16 cellular contexts compared by ENCODE assay signal in genomic region chr2:177363332-177363731, GRCh38. TPM values are rescaled to one million over a fixed set of nuclear protein-coding genes. Genes with fewer than 3 reads are reported as not detected.
DNase-seq lines count a peak whose midpoint lies in the region; ATAC-seq, FAIRE-seq and TF ChIP-seq lines count a peak whose summit lies in the region.
"Had no signal": no experiment of that assay in that cellular context is flagged by ENCODE, and none has a peak within 500 bp of the region (broad histone marks: within the 10 kb centered on the region; RNA-seq: fewer than 3 reads in every experiment).

No MANE protein-coding gene starts in this region.

- TF ChIP-seq CTCF in HEK293 (tag by site-specific recombination; IDR thresholded peaks at IDR 0.05) (no peak), bronchial epithelial cell (IDR thresholded peaks at IDR 0.05; ENCODE audit: insufficient read depth, low read length, severe bottlenecking) (no peak), upper lobe of right lung (IDR thresholded peaks at IDR 0.05) (no peak), sigmoid colon (IDR thresholded peaks at IDR 0.05) (no peak), H9 (conservative IDR thresholded peaks at IDR 0.05) (no peak)

- H3K4me1 ChIP-seq in HEK293 (ENCODE audit: control insufficient read depth, insufficient read depth, low read length) = no peaks in the 10 kb centered on the region
- peaks cover 0 to 8% of the 10 kb centered on the region in 2 donors for H3K4me1 ChIP-seq in neuronal stem cell (ENCODE audit: control insufficient read depth in 2 of 2, insufficient read depth in 1 of 2, low read depth in 1 of 2, low read length in 2 of 2)
- H3K4me1 ChIP-seq in upper lobe of right lung = no peaks in the 10 kb centered on the region
- H3K4me1 ChIP-seq in sigmoid colon = peaks cover 0 to 14% (median 7%) of the 10 kb centered on the region in 4 donors
- no peaks in the 10 kb centered on the region for H3K4me1 ChIP-seq in H9 (ENCODE audit: insufficient read depth, low read length)

- H3K79me1 ChIP-seq in neuronal stem cell (ENCODE audit: low read depth, low read length) = no peaks in the 10 kb centered on the region
- H3K79me1 ChIP-seq in H9 (ENCODE audit: insufficient read depth, low read depth, low read length, poor library complexity, severe bottlenecking) = no peaks in the 10 kb centered on the region

- peaks cover 3 to 4% of the 10 kb centered on the region in 2 experiments; a peak in 3 of 5 replicates for H3K9me3 Mint-ChIP-seq in H9
- H3K9me3 Mint-ChIP-seq: CD4-positive, alpha-beta T cell had no signal

- H3K4me3 Mint-ChIP-seq in H9 = no peak overlapping the region
- H3K4me3 Mint-ChIP-seq: CD4-positive, alpha-beta T cell had no signal

- H2BK5ac ChIP-seq in neuronal stem cell (ENCODE audit: low read length) (no peak overlapping the region), H9 (ENCODE audit: insufficient read length, low read length) (no peak overlapping the region)

- H3K14ac ChIP-seq in neuronal stem cell (ENCODE audit: low read length) (no peak overlapping the region), H9 (ENCODE audit: insufficient read depth, low read length) (no peak overlapping the region)

- no CpG with 5 or more reads among the region's 7 CpGs for WGBS in neuronal stem cell (ENCODE audit: extremely low coverage in 2 of 2, insufficient read length in 2 of 2, insufficient replicate concordance in 1 of 2), 2 donors
- WGBS in sigmoid colon, 2 donors = 95 to 96% methylated on average over 7 of the region's 7 CpGs
- no CpG with 5 or more reads among the region's 7 CpGs for WGBS in H9 (ENCODE audit: extremely low coverage, insufficient read length, low lambda C conversion rate)

- no peaks in the 10 kb centered on the region for H3K36me3 Mint-ChIP-seq in H9 (ENCODE audit: insufficient read depth in 1 of 3, low read depth in 3 of 3)

- H2BK120ac ChIP-seq in neuronal stem cell (ENCODE audit: low read depth, low read length) (no peak overlapping the region), H9 (ENCODE audit: low read depth, low read length, poor library complexity, severe bottlenecking) (no peak overlapping the region)

- H3K18ac ChIP-seq in neuronal stem cell (ENCODE audit: low read length) (peak overlapping the region; percentile 21), H9 (ENCODE audit: insufficient read length, low read depth, low read length) (no peak overlapping the region)

- CTCF ChIA-PET in HEK293 (lab: Yijun Ruan, JAX) = no interaction called here

- H3K4me3 ChIP-seq in HEK293 (ENCODE audit: low read depth, low read length) (no peak overlapping the region), bronchial epithelial cell (ENCODE audit: low read depth, low read length) (no peak overlapping the region), neuronal stem cell (ENCODE audit: low read length in 2 of 2) (no peak overlapping the region), upper lobe of right lung (no peak overlapping the region), sigmoid colon (no peak overlapping the region)
- H3K4me3 ChIP-seq: GM12878 had no signal

- H3K27me3 Mint-ChIP-seq in H9 (ENCODE audit: low read depth) = peaks cover 3% of the 10 kb centered on the region; the same call in 1 of the 2 replicates
- H3K27me3 Mint-ChIP-seq: CD4-positive, alpha-beta T cell had no signal

- TF ChIP-seq POLR2A in sigmoid colon (IDR thresholded peaks at IDR 0.05) = no peak

- no peak overlapping the region for H2AK5ac ChIP-seq in neuronal stem cell (ENCODE audit: low read depth, low read length)
- no peak overlapping the region for H2AK5ac ChIP-seq in H9 (ENCODE audit: insufficient read length, low read length)

- H4K8ac ChIP-seq in neuronal stem cell (ENCODE audit: low read depth, low read length) (no peak overlapping the region), H9 (replicated peaks; ENCODE audit: insufficient read length, low read depth, low read length) (no peak overlapping the region)

- no peaks in the 10 kb centered on the region for H4K20me1 ChIP-seq in H9 (ENCODE audit: control insufficient read depth, insufficient read depth, insufficient read length)

- H3K23ac ChIP-seq in neuronal stem cell (ENCODE audit: low read depth, low read length, poor library complexity) (no peak overlapping the region), H9 (ENCODE audit: insufficient read length, low read depth, low read length) (no peak overlapping the region)

- H3K27me3 ChIP-seq in bronchial epithelial cell (ENCODE audit: control insufficient read depth, insufficient read depth, low read length) = no peaks in the 10 kb centered on the region
- no peaks in the 10 kb centered on the region for H3K27me3 ChIP-seq in neuronal stem cell (ENCODE audit: control insufficient read depth in 3 of 3, insufficient read depth in 3 of 3, low read depth in 1 of 3, low read length in 3 of 3)
- H3K27me3 ChIP-seq in upper lobe of right lung = no peaks in the 10 kb centered on the region
- no peaks in the 10 kb centered on the region for H3K27me3 ChIP-seq in sigmoid colon
- no peaks in the 10 kb centered on the region for H3K27me3 ChIP-seq in H9 (ENCODE audit: insufficient read depth, low read length)

- no peaks in the 10 kb centered on the region for H3K4me1 Mint-ChIP-seq in H9

- H3K4ac ChIP-seq in neuronal stem cell (ENCODE audit: low read length) (no peak overlapping the region), H9 (ENCODE audit: low read depth, low read length) (no peak overlapping the region)

- POLR2A ChIA-PET in HEK293 (lab: Yijun Ruan, JAX) = no interaction called here

- H3K23me2 ChIP-seq in H9 (ENCODE audit: insufficient read length, low read depth, low read length, poor library complexity, severe bottlenecking) = no peaks in the 10 kb centered on the region

- TF ChIP-seq EP300 in sigmoid colon (IDR thresholded peaks at IDR 0.05) = no peak

- H3K56ac ChIP-seq in H9 (ENCODE audit: insufficient read length, low read depth, low read length) = no peak overlapping the region

- peak; percentile 36 for FAIRE-seq in bronchial epithelial cell (lab: Jason Lieb, UNC)
- FAIRE-seq: GM12878 had no signal

- H3K4me2 ChIP-seq in neuronal stem cell (ENCODE audit: insufficient read depth, low read length, poor library complexity, severe bottlenecking) (no peak overlapping the region), H9 (ENCODE audit: insufficient read depth, insufficient read length, low read length) (no peak overlapping the region)

- no peak overlapping the region for H3T11ph ChIP-seq in H9 (ENCODE audit: low read length)

- no peaks in the 10 kb centered on the region for H3K79me2 ChIP-seq in H9 (ENCODE audit: insufficient read depth, low read length)

- H2BK20ac ChIP-seq in H9 (ENCODE audit: low read depth, low read length, poor library complexity, severe bottlenecking) = no peak overlapping the region

- H3K27ac Mint-ChIP-seq in H9 = no peak overlapping the region
- H3K27ac Mint-ChIP-seq: CD4-positive, alpha-beta T cell had no signal

- no peak overlapping the region for H2BK12ac ChIP-seq in neuronal stem cell (ENCODE audit: low read length)
- no peak overlapping the region for H2BK12ac ChIP-seq in H9 (ENCODE audit: insufficient read length, low read depth, low read length)

- H3K9ac ChIP-seq in neuronal stem cell (ENCODE audit: low read depth, low read length, poor library complexity) (no peak overlapping the region), H9 (ENCODE audit: extremely low read depth, insufficient read length, low read length) (no peak overlapping the region)

- H2AFZ ChIP-seq in neuronal stem cell (ENCODE audit: low read length) = no peak overlapping the region
- no peak overlapping the region for H2AFZ ChIP-seq in H9 (ENCODE audit: low read length)

- H2BK15ac ChIP-seq in neuronal stem cell (ENCODE audit: low read length) (no peak overlapping the region), H9 (ENCODE audit: low read depth, low read length) (no peak overlapping the region)

- ATAC-seq in upper lobe of right lung = peak; percentile 21
- ATAC-seq: GM12878 had no signal

- H3K36me3 ChIP-seq in HEK293 (ENCODE audit: control insufficient read depth in 2 of 2, insufficient read depth in 1 of 2, low read length in 2 of 2) (no peaks in the 10 kb centered on the region), bronchial epithelial cell (ENCODE audit: control insufficient read depth, insufficient read depth, low read length) (no peaks in the 10 kb centered on the region), neuronal stem cell (replicated peaks in 1 of 2; ENCODE audit: control insufficient read depth in 2 of 2, insufficient read depth in 2 of 2, low read length in 2 of 2) (no peaks in the 10 kb centered on the region), upper lobe of right lung (no peaks in the 10 kb centered on the region), sigmoid colon (no peaks in the 10 kb centered on the region)

- H4K91ac ChIP-seq in neuronal stem cell (ENCODE audit: low read depth, low read length, poor library complexity) (no peak overlapping the region), H9 (ENCODE audit: insufficient read length, low read depth, low read length) (no peak overlapping the region)

- H4K5ac ChIP-seq in H9 (ENCODE audit: insufficient read length, low read depth, low read length) = no peak overlapping the region

- H3K9me3 ChIP-seq in HEK293 (ENCODE audit: control insufficient read depth, insufficient read depth, low read depth, low read length) = no peaks in the 10 kb centered on the region
- H3K9me3 ChIP-seq in neuronal stem cell (replicated peaks in 1 of 2; ENCODE audit: control insufficient read depth in 2 of 2, insufficient read depth in 1 of 2, low read depth in 1 of 2, low read length in 2 of 2) = no peaks in the 10 kb centered on the region
- H3K9me3 ChIP-seq in upper lobe of right lung = no peaks in the 10 kb centered on the region
- no peaks in the 10 kb centered on the region for H3K9me3 ChIP-seq in sigmoid colon
- no peaks in the 10 kb centered on the region for H3K9me3 ChIP-seq in H9 (ENCODE audit: control insufficient read depth, low read depth, low read length)

- DNase-seq in bronchial epithelial cell (ENCODE audit: low read depth) = no peak
- no peak for DNase-seq in neuronal stem cell (ENCODE audit: low spot score)
- DNase-seq in upper lobe of right lung = no peak
- no peak for DNase-seq in sigmoid colon
- no peak for DNase-seq in T-helper 1 cell
- no peak for DNase-seq in H9
- DNase-seq: ACHN; C1 segment of cervical spinal cord; Calu3; CD4-positive, alpha-beta T cell; DMS 273 treated with DMSO at 0.1 percent for 48 hours; GOT3; HCEC 1CT had no signal

- intact Hi-C loops in upper lobe of right lung (cut with DNase I) (no loop called here), sigmoid colon (cut with DNase I) (no loop called here)

- no peak overlapping the region for H3K27ac ChIP-seq in HEK293 (ENCODE audit: extremely low read depth, low read depth, low read length)
- no peak overlapping the region for H3K27ac ChIP-seq in neuronal stem cell (replicated peaks; ENCODE audit: low read length)
- no peak overlapping the region for H3K27ac ChIP-seq in upper lobe of right lung
- no peak overlapping the region for H3K27ac ChIP-seq in sigmoid colon
- H3K27ac ChIP-seq in H9 (ENCODE audit: insufficient read length, low read depth, low read length) = no peak overlapping the region
- H3K27ac ChIP-seq: HL-60 had no signal

TF ChIP-seq in HEK293, 187 proteins besides CTCF, POLR2A, EP300 and RAD21 (continues in another document):
- TF ChIP-seq ZBTB1 (tag by site-specific recombination; IDR thresholded peaks at IDR 0.05) = no peak

RNA-seq across cellular contexts. Expression of gene AGPS, which starts 29.2 kb away (rescaled TPM):
- total RNA-seq in bronchial epithelial cell = 34.8 and 35.5 TPM in 2 replicates
- 21.5 TPM for polyA plus RNA-seq in neuronal stem cell (2013, experiment 1 of 2)
- 22.3 TPM for polyA plus RNA-seq in neuronal stem cell (2013, experiment 2 of 2)
- 44.8 TPM for total RNA-seq in upper lobe of right lung
- total RNA-seq in sigmoid colon = 10 to 100 TPM; 22.0 to 37.5 (median 34.1) TPM
- polyA plus RNA-seq in sigmoid colon = 10 to 100 TPM; 13.1 to 17.3 (median 13.8) TPM
- 60.1 and 60.9 TPM in 2 replicates for total RNA-seq in H9 (2021)
